16 cellular contexts compared by ENCODE assay signal in genomic region chr2:85770786-85771409, GRCh38. TPM values are rescaled to one million over a fixed set of nuclear protein-coding genes. Genes with fewer than 3 reads are reported as not detected.
DNase-seq lines count a peak whose midpoint lies in the region; ATAC-seq and TF ChIP-seq lines count a peak whose summit lies in the region.
"Had no signal": no experiment of that assay in that cellular context is flagged by ENCODE, and none has a peak within 500 bp of the region (broad histone marks: within the 10 kb centered on the region; RNA-seq: fewer than 3 reads in every experiment).

No MANE protein-coding gene starts in this region.

- no peaks in the 10 kb centered on the region for H3K9me3 Mint-ChIP-seq in natural killer cell
- H3K9me3 Mint-ChIP-seq: effector memory CD8-positive, alpha-beta T cell; T-helper 1 cell treated with Interleukin-12 subunit alpha and Interleukin-12 subunit beta and Interleukin-4 antibody, amounts not matched to agents 30 μg/mL and 1 μg/mL, for 36 hours had no signal

- H3K4me3 ChIP-seq in adipocyte (ENCODE audit: low read length) (no peak overlapping the region), skeletal muscle tissue (ENCODE audit: low read length in 3 of 3) (peak overlapping the region in 2 of 3 donors; percentile 59 to 66)
- H3K4me3 ChIP-seq: prostate gland had no signal

- ATAC-seq in natural killer cell: no peak
- ATAC-seq: activated CD4-positive, CD25-positive, alpha-beta regulatory T cell treated with anti-CD3 and anti-CD28 coated beads, Interleukin-2, amount 50 U/mL, for 24 hours; effector memory CD8-positive, alpha-beta T cell had no signal

- TF ChIP-seq CTCF in natural killer cell (IDR thresholded peaks at IDR 0.05): no peak

- DNase-seq in ELF-1 (ENCODE audit: low read depth, low spot score) (peak; percentile 36), adipocyte (ENCODE audit: low read depth) (no peak), iPS-NIHi11 (ENCODE audit: low spot score) (no peak), natural killer cell (no peak)
- no peak for DNase-seq in stimulated activated CD4-positive, alpha-beta T cell treated with anti-CD3 and anti-CD28 coated beads, Interleukin-4, amount 100 ng/mL, for 1 hour
- DNase-seq in stimulated activated naive CD4-positive, alpha-beta T cell (lab: John Stamatoyannopoulos, UW): no peak
- DNase-seq: effector memory CD8-positive, alpha-beta T cell; NCI-H1092; NCI-H226; stimulated activated CD4-positive, alpha-beta T cell treated with anti-CD3 and anti-CD28 coated beads, Interleukin-2, amount 100 ng/mL, for 48 hours had no signal

- H3K27me3 Mint-ChIP-seq in natural killer cell (ENCODE audit: low read depth in 2 of 2): peaks cover 23 to 28% of the 10 kb centered on the region in 2 donors

- H3K9ac ChIP-seq in adipocyte (ENCODE audit: low read length): peak overlapping the region; percentile 73
- peak overlapping the region; percentile 16 to 75 (median 63) for H3K9ac ChIP-seq in skeletal muscle tissue (ENCODE audit: low read depth in 1 of 3, low read length in 3 of 3)

- H3K27ac Mint-ChIP-seq in natural killer cell: no peak overlapping the region
- H3K27ac Mint-ChIP-seq: effector memory CD8-positive, alpha-beta T cell; T-helper 1 cell treated with Interleukin-12 subunit alpha and Interleukin-12 subunit beta and Interleukin-4 antibody, amounts not matched to agents 30 μg/mL and 1 μg/mL, for 36 hours had no signal

- H3K27me3 ChIP-seq in adipocyte (replicated peaks; ENCODE audit: control insufficient read depth, insufficient read depth, low read length) (no peaks in the 10 kb centered on the region), layer of hippocampus (ENCODE audit: control insufficient read depth, insufficient read depth, low read length) (no peaks in the 10 kb centered on the region), skeletal muscle tissue (ENCODE audit: control insufficient read depth in 3 of 3, insufficient read depth in 3 of 3, low read length in 3 of 3) (no peaks in the 10 kb centered on the region)
- H3K27me3 ChIP-seq: breast epithelium had no signal

- H3K27ac ChIP-seq in layer of hippocampus (ENCODE audit: low read depth, low read length): peak overlapping the region; percentile 94
- H3K27ac ChIP-seq in skeletal muscle tissue (ENCODE audit: low read depth, low read length): peak overlapping the region; percentile 96

- intact Hi-C loops in natural killer cell (cut with micrococcal nuclease): no loop called here

- H3K9me3 ChIP-seq in adipocyte (ENCODE audit: control insufficient read depth, low read length) (no peaks in the 10 kb centered on the region), skeletal muscle tissue (ENCODE audit: control insufficient read depth in 3 of 3, low read length in 3 of 3) (no peaks in the 10 kb centered on the region)
- H3K9me3 ChIP-seq: breast epithelium, prostate gland had no signal

- no peaks in the 10 kb centered on the region for H3K36me3 Mint-ChIP-seq in natural killer cell

- H3K4me3 Mint-ChIP-seq in natural killer cell: no peak overlapping the region
- H3K4me3 Mint-ChIP-seq: effector memory CD8-positive, alpha-beta T cell; T-helper 1 cell treated with Interleukin-12 subunit alpha and Interleukin-12 subunit beta and Interleukin-4 antibody, amounts not matched to agents 30 μg/mL and 1 μg/mL, for 36 hours had no signal

- peaks cover 56% of the 10 kb centered on the region for H3K36me3 ChIP-seq in adipocyte (ENCODE audit: control insufficient read depth, insufficient read depth, low read length, severe bottlenecking)
- H3K36me3 ChIP-seq in skeletal muscle tissue (ENCODE audit: control insufficient read depth in 3 of 3, insufficient read depth in 3 of 3, low read length in 3 of 3): peaks cover 0 to 23% (median 8%) of the 10 kb centered on the region in 3 donors
- H3K36me3 ChIP-seq: breast epithelium, prostate gland had no signal

- peaks cover 72% of the 10 kb centered on the region for H3K4me1 ChIP-seq in adipocyte (ENCODE audit: control insufficient read depth, insufficient read depth, low read length)
- H3K4me1 ChIP-seq in skeletal muscle tissue (ENCODE audit: control insufficient read depth in 3 of 3, insufficient read depth in 3 of 3, low read length in 3 of 3): peaks cover 89 to 97% (median 89%) of the 10 kb centered on the region in 3 donors

- H3K4me1 Mint-ChIP-seq in natural killer cell: peaks cover 7 to 11% of the 10 kb centered on the region in 2 donors

RNA-seq across cellular contexts. Expression of gene ATOH8, which starts 17.1 kb away (rescaled TPM):
- total RNA-seq in skeletal muscle tissue (8.4 TPM), natural killer cell (under 1 TPM in 1 of 3 donors, not detected in 2; 0.23 TPM)
